1 cellular context compared by ENCODE assay signal in genomic region chr14:104650057-104650980, GRCh38.
TF ChIP-seq lines count a peak whose summit lies in the region.

No MANE protein-coding gene starts in this region.

TF ChIP-seq in HepG2, 621 proteins besides CTCF, POLR2A, EP300 and RAD21 (continues in another document):
- TF ChIP-seq ZNF891 (CRISPR knock-in tag; IDR thresholded peaks at IDR 0.05) (0 out of 2 replicates have a peak, but pooled peaks have one; percentile 29), ZNF589 (CRISPR knock-in tag; conservative IDR thresholded peaks at IDR 0.05) (no peak), ZNF770 (CRISPR knock-in tag; IDR thresholded peaks at IDR 0.05) (no peak), THAP7 (CRISPR knock-in tag; IDR thresholded peaks at IDR 0.05) (no peak), ZNF121 (CRISPR knock-in tag; IDR thresholded peaks at IDR 0.05) (no peak), KDM5B (CRISPR knock-in tag; IDR thresholded peaks at IDR 0.05; ENCODE audit: borderline replicate concordance) (0 out of 2 replicates have a peak, but pooled peaks have one; percentile 66), NBN (conservative IDR thresholded peaks at IDR 0.05) (no peak), MED13 (CRISPR knock-in tag; IDR thresholded peaks at IDR 0.05) (no peak), ZNF567 (CRISPR knock-in tag; IDR thresholded peaks at IDR 0.05; ENCODE audit: borderline replicate concordance) (no peak), ZNF3 (CRISPR knock-in tag; IDR thresholded peaks at IDR 0.05) (no peak), MED8 (CRISPR knock-in tag; IDR thresholded peaks at IDR 0.05; ENCODE audit: insufficient replicate concordance) (no peak), SYNCRIP (IDR thresholded peaks at IDR 0.05; ENCODE audit: insufficient read depth, low read depth, low read length) (no peak), HNF4G (IDR thresholded peaks at IDR 0.05; ENCODE audit: borderline replicate concordance, low read depth, low read length) (no peak), HNF4G (CRISPR knock-in tag; IDR thresholded peaks at IDR 0.05; ENCODE audit: borderline replicate concordance, low read depth) (no peak; the same call in 1 of the 2 replicates), TARDBP (CRISPR knock-in tag; IDR thresholded peaks at IDR 0.05) (peak; percentile 53; the same call in 1 of the 2 replicates), FOXP1 (IDR thresholded peaks at IDR 0.05) (no peak), FOXP1 (CRISPR knock-in tag; IDR thresholded peaks at IDR 0.05) (no peak), ZNF432 (CRISPR knock-in tag; IDR thresholded peaks at IDR 0.05; ENCODE audit: borderline replicate concordance) (no peak), ZNF747 (CRISPR knock-in tag; IDR thresholded peaks at IDR 0.05; ENCODE audit: borderline replicate concordance) (no peak), SNAPC5 (CRISPR knock-in tag; IDR thresholded peaks at IDR 0.05; ENCODE audit: borderline replicate concordance) (no peak), TRIM22 (IDR thresholded peaks at IDR 0.05) (no peak), ZNF784 (CRISPR knock-in tag; IDR thresholded peaks at IDR 0.05; ENCODE audit: borderline replicate concordance) (no peak), ZNF720 (CRISPR knock-in tag; IDR thresholded peaks at IDR 0.05) (no peak), BRCA1 (CRISPR knock-in tag; IDR thresholded peaks at IDR 0.05) (no peak), HNRNPL (IDR thresholded peaks at IDR 0.05; ENCODE audit: low read depth, low read length) (no peak), ZNF562 (CRISPR knock-in tag; IDR thresholded peaks at IDR 0.05; ENCODE audit: borderline replicate concordance) (no peak), HHEX (CRISPR knock-in tag; IDR thresholded peaks at IDR 0.05) (no peak), HOXA7 (CRISPR knock-in tag; IDR thresholded peaks at IDR 0.05) (0 out of 2 replicates have a peak, but pooled peaks have one; percentile 14), ZBTB8A (CRISPR knock-in tag; IDR thresholded peaks at IDR 0.05; ENCODE audit: borderline replicate concordance, low read depth) (no peak), ZNF816 (CRISPR knock-in tag; IDR thresholded peaks at IDR 0.05; ENCODE audit: borderline replicate concordance) (no peak), FIP1L1 (IDR thresholded peaks at IDR 0.05; ENCODE audit: borderline replicate concordance, insufficient read depth, low read depth, low read length) (no peak), ZNF792 (CRISPR knock-in tag; IDR thresholded peaks at IDR 0.05) (0 out of 2 replicates have a peak, but pooled peaks have one; percentile 28), ZNF501 (CRISPR knock-in tag; IDR thresholded peaks at IDR 0.05) (no peak), KLF16 (CRISPR knock-in tag; IDR thresholded peaks at IDR 0.05) (no peak), SIX1 (CRISPR knock-in tag; IDR thresholded peaks at IDR 0.05; ENCODE audit: borderline replicate concordance) (no peak), ATF6 (CRISPR knock-in tag; conservative IDR thresholded peaks at IDR 0.05) (no peak), ZNF550 (CRISPR knock-in tag; IDR thresholded peaks at IDR 0.05; ENCODE audit: borderline replicate concordance) (no peak), NPAS2 (CRISPR knock-in tag; IDR thresholded peaks at IDR 0.05; ENCODE audit: borderline replicate concordance) (no peak), BHLHE40 (IDR thresholded peaks at IDR 0.05; ENCODE audit: low read length) (no peak; the same call in 1 of the 2 replicates), CEBPZ (IDR thresholded peaks at IDR 0.05; ENCODE audit: low read length) (no peak), ZNF782 (CRISPR knock-in tag; IDR thresholded peaks at IDR 0.05; ENCODE audit: borderline replicate concordance) (no peak), ZNF30 (CRISPR knock-in tag; IDR thresholded peaks at IDR 0.05) (no peak), ZFAT (CRISPR knock-in tag; conservative IDR thresholded peaks at IDR 0.05) (no peak), ZBTB44 (CRISPR knock-in tag; IDR thresholded peaks at IDR 0.05) (no peak), SP5 (CRISPR knock-in tag; IDR thresholded peaks at IDR 0.05; ENCODE audit: borderline replicate concordance, low read depth) (0 out of 2 replicates have a peak, but pooled peaks have one; percentile 34), ZBTB39 (CRISPR knock-in tag; IDR thresholded peaks at IDR 0.05) (no peak), ZSCAN12 (CRISPR knock-in tag; IDR thresholded peaks at IDR 0.05) (no peak), NR2F6 (IDR thresholded peaks at IDR 0.05) (no peak), NR2F6 (CRISPR knock-in tag; IDR thresholded peaks at IDR 0.05) (no peak), GMEB2 (CRISPR knock-in tag; IDR thresholded peaks at IDR 0.05; ENCODE audit: low read depth) (no peak), ZBTB33 (CRISPR knock-in tag; IDR thresholded peaks at IDR 0.05) (no peak)
